ENCODE assay signal across 14 cellular contexts in genomic region chr3:32455609-32456428, GRCh38. TPM values are rescaled to one million over a fixed set of nuclear protein-coding genes. Genes with fewer than 3 reads are reported as not detected.
DNase-seq lines count a peak whose midpoint lies in the region; ATAC-seq, FAIRE-seq and TF ChIP-seq lines count a peak whose summit lies in the region.
"Had no signal": no experiment of that assay in that cellular context is flagged by ENCODE, and none has a peak within 500 bp of the region (broad histone marks: within the 10 kb centered on the region; RNA-seq: fewer than 3 reads in every experiment).

No MANE protein-coding gene starts in this region.

- H2BK5ac ChIP-seq in trophoblast cell (ENCODE audit: low read depth, low read length, poor library complexity): no peak overlapping the region

- H3K9me3 Mint-ChIP-seq in activated naive CD8-positive, alpha-beta T cell (ENCODE audit: low read depth): no peaks in the 10 kb centered on the region
- no peaks in the 10 kb centered on the region for H3K9me3 Mint-ChIP-seq in nephron progenitor cell

- H4K12ac ChIP-seq in trophoblast cell (ENCODE audit: low read depth, low read length): no peak overlapping the region

- DNase-seq in nephron progenitor cell (no peak), GOT3 (lab: John Stamatoyannopoulos, UW) (no peak), trophoblast cell (no peak), HTR-8/SVneo (ENCODE audit: insufficient read length, low spot score) (no peak)
- DNase-seq: heart right ventricle, left ventricle myocardium inferior, NCI-H1092 treated with DMSO at 0.1 percent for 48 hours, NCI-H526 treated with DMSO at 0.1 percent for 48 hours had no signal

- peaks cover 52% of the 10 kb centered on the region for H3K4me1 Mint-ChIP-seq in activated naive CD8-positive, alpha-beta T cell (ENCODE audit: low read depth)
- H3K4me1 Mint-ChIP-seq in nephron progenitor cell: peaks cover 32% of the 10 kb centered on the region

- H3K27me3 Mint-ChIP-seq in activated naive CD8-positive, alpha-beta T cell: no peaks in the 10 kb centered on the region
- H3K27me3 Mint-ChIP-seq in nephron progenitor cell (ENCODE audit: low read depth, poor library complexity): peaks cover 6% of the 10 kb centered on the region

- H3K79me1 ChIP-seq in trophoblast cell (ENCODE audit: low read length): no peaks in the 10 kb centered on the region

- H2AK5ac ChIP-seq in trophoblast cell (ENCODE audit: low read length): no peak overlapping the region

- H3K4me1 ChIP-seq in DOHH2 (ENCODE audit: control insufficient read depth, low read length) (peaks cover 57% of the 10 kb centered on the region), trophoblast cell (ENCODE audit: control insufficient read depth in 1 of 2, insufficient read depth in 2 of 2, low read length in 2 of 2) (peaks cover 4 to 12% of the 10 kb centered on the region in 2 experiments)
- H3K4me1 ChIP-seq: ascending aorta, parathyroid adenoma had no signal

- no peak overlapping the region for H3K4me3 Mint-ChIP-seq in activated naive CD8-positive, alpha-beta T cell
- H3K4me3 Mint-ChIP-seq in nephron progenitor cell: no peak overlapping the region

- H3F3A ChIP-seq in DOHH2 (ENCODE audit: control insufficient read depth, insufficient read depth): peaks cover 6% of the 10 kb centered on the region

- peak overlapping the region; percentile 56 for H3K4me2 ChIP-seq in DOHH2 (ENCODE audit: low read length)
- H3K4me2 ChIP-seq in trophoblast cell (ENCODE audit: low read length): no peak overlapping the region

- H4K8ac ChIP-seq in trophoblast cell (ENCODE audit: low read depth, low read length): no peak overlapping the region

- TF ChIP-seq CTCF in DOHH2 (IDR thresholded peaks at IDR 0.05; ENCODE audit: low read depth, low read length, poor library complexity, severe bottlenecking): no peak
- TF ChIP-seq CTCF in nephron progenitor cell (IDR thresholded peaks at IDR 0.05): no peak

- H3K36me3 ChIP-seq in DOHH2 (ENCODE audit: control insufficient read depth, low read length) (no peaks in the 10 kb centered on the region), trophoblast cell (ENCODE audit: control insufficient read depth in 1 of 2, insufficient read depth in 2 of 2, low read length in 2 of 2) (peaks cover 0 to 2% of the 10 kb centered on the region in 2 experiments)
- H3K36me3 ChIP-seq: ascending aorta had no signal

- no peak overlapping the region for H2BK120ac ChIP-seq in trophoblast cell (ENCODE audit: insufficient read depth, low read length, poor library complexity)

- H3K79me2 ChIP-seq in DOHH2 (ENCODE audit: control insufficient read depth, low read length) (no peaks in the 10 kb centered on the region), trophoblast cell (ENCODE audit: control insufficient read depth, insufficient read depth, low read length, poor library complexity) (no peaks in the 10 kb centered on the region)
- H3K79me2 ChIP-seq: parathyroid adenoma had no signal

- H3K4ac ChIP-seq in trophoblast cell (ENCODE audit: low read depth, low read length): no peak overlapping the region

- H3K18ac ChIP-seq in trophoblast cell (ENCODE audit: low read length): no peak overlapping the region

- H2BK12ac ChIP-seq in trophoblast cell (ENCODE audit: low read length): no peak overlapping the region

- H3K14ac ChIP-seq in trophoblast cell (ENCODE audit: low read length): no peak overlapping the region

- peak; percentile 34 for ATAC-seq in HG02884 (IDR thresholded peaks at IDR 0.05; ENCODE audit: unreplicated experiment)
- no peak for ATAC-seq in HG03280 (IDR thresholded peaks at IDR 0.05; ENCODE audit: unreplicated experiment)
- ATAC-seq: heart right ventricle had no signal

- H4K20me1 ChIP-seq in DOHH2 (ENCODE audit: control insufficient read depth, insufficient read depth, low read depth, low read length): no peaks in the 10 kb centered on the region

- H3K27ac Mint-ChIP-seq in activated naive CD8-positive, alpha-beta T cell: peak overlapping the region; percentile 97
- peak overlapping the region; percentile 42 for H3K27ac Mint-ChIP-seq in nephron progenitor cell

- peaks cover 3% of the 10 kb centered on the region for H3K36me3 Mint-ChIP-seq in activated naive CD8-positive, alpha-beta T cell
- peaks cover 37% of the 10 kb centered on the region for H3K36me3 Mint-ChIP-seq in nephron progenitor cell (ENCODE audit: low read depth)

- H3K9me3 ChIP-seq in DOHH2 (ENCODE audit: control insufficient read depth, insufficient read depth, low read length) (no peaks in the 10 kb centered on the region), trophoblast cell (ENCODE audit: insufficient read depth, low read depth, low read length) (no peaks in the 10 kb centered on the region)
- H3K9me3 ChIP-seq: ascending aorta, heart right ventricle, left ventricle myocardium inferior had no signal

- H3K9me2 ChIP-seq in DOHH2 (replicated peaks; ENCODE audit: control insufficient read depth, low read length): no peaks in the 10 kb centered on the region

- H4K91ac ChIP-seq in trophoblast cell (ENCODE audit: low read depth, low read length): no peak overlapping the region

- H3K4me3 ChIP-seq in DOHH2 (ENCODE audit: low read length): peak overlapping the region; percentile 30
- H3K4me3 ChIP-seq in trophoblast cell (ENCODE audit: low read depth, low read length): no peak overlapping the region
- H3K4me3 ChIP-seq: ascending aorta, heart right ventricle, left ventricle myocardium inferior had no signal

- H3K27me3 ChIP-seq in DOHH2 (ENCODE audit: control insufficient read depth, low read length): no peaks in the 10 kb centered on the region
- H3K27me3 ChIP-seq in trophoblast cell (ENCODE audit: insufficient read depth, low read length): no peaks in the 10 kb centered on the region
- H3K27me3 ChIP-seq: ascending aorta, heart right ventricle had no signal

- no peak overlapping the region for H2AFZ ChIP-seq in trophoblast cell (ENCODE audit: insufficient read depth, low read length, poor library complexity)
- H2AFZ ChIP-seq: parathyroid adenoma had no signal

- no peak overlapping the region for H3K23ac ChIP-seq in trophoblast cell (ENCODE audit: low read length)

- H3K27ac ChIP-seq in DOHH2 (ENCODE audit: low read depth, low read length) (no peak overlapping the region), trophoblast cell (ENCODE audit: low read depth, low read length) (no peak overlapping the region)
- H3K27ac ChIP-seq: ascending aorta, left ventricle myocardium inferior, parathyroid adenoma had no signal

- H3K9ac ChIP-seq in trophoblast cell (ENCODE audit: low read length): no peak overlapping the region
- H3K9ac ChIP-seq: parathyroid adenoma had no signal

- no CpG with 5 or more reads among the region's 15 CpGs for WGBS in trophoblast cell (ENCODE audit: extremely low coverage, insufficient coverage, insufficient read length)

- no peak for FAIRE-seq in HTR-8/SVneo (lab: Jason Lieb, UNC)

RNA-seq across cellular contexts. Expression of gene CMTM6, which starts 46.8 kb away (rescaled TPM):
- 43.3 and 44.3 TPM in 2 replicates for polyA plus RNA-seq in trophoblast cell (2013)
